Comparison of ENCODE assay signal across 1 cellular context in genomic region chr21:33854604-33855003, GRCh38.
TF ChIP-seq lines count a peak whose summit lies in the region.

No MANE protein-coding gene starts in this region.

TF ChIP-seq in K562, 482 proteins besides CTCF, POLR2A, EP300 and RAD21 (continued from another document and continues in another):
- no peak for TF ChIP-seq GTF3C2 (IDR thresholded peaks at IDR 0.05; ENCODE audit: borderline replicate concordance, extremely low read depth, insufficient read length)
- no peak for TF ChIP-seq SAP30 (IDR thresholded peaks at IDR 0.05; ENCODE audit: borderline replicate concordance, insufficient read depth, low read depth, low read length, poor library complexity, severe bottlenecking)
- no peak for TF ChIP-seq ZNF324 (CRISPR knock-in tag; IDR thresholded peaks at IDR 0.05)
- no peak for TF ChIP-seq POLR3A (IDR thresholded peaks at IDR 0.05; ENCODE audit: borderline replicate concordance, extremely low read depth, insufficient read depth, insufficient read length)
- TF ChIP-seq FOXK1 (CRISPR knock-in tag; IDR thresholded peaks at IDR 0.05; ENCODE audit: borderline replicate concordance), result no peak
- TF ChIP-seq JUND (IDR thresholded peaks at IDR 0.05; ENCODE audit: borderline replicate concordance, low read depth, low read length), result peak; percentile 84
- TF ChIP-seq JUND (tag; IDR thresholded peaks at IDR 0.05; ENCODE audit: borderline replicate concordance, low read depth, low read length), result peak; percentile 83; the same call in 2 of the 3 replicates
- TF ChIP-seq ZNF740 (CRISPR knock-in tag; IDR thresholded peaks at IDR 0.05), result no peak
- TF ChIP-seq ZNF740 (tag; IDR thresholded peaks at IDR 0.05), result no peak
- TF ChIP-seq TAF15 (IDR thresholded peaks at IDR 0.05; ENCODE audit: low read depth, low read length), result no peak
- TF ChIP-seq SPI1 (IDR thresholded peaks at IDR 0.05; ENCODE audit: borderline replicate concordance, low read depth, low read length), result no peak
- TF ChIP-seq CHD7 (IDR thresholded peaks at IDR 0.05; ENCODE audit: low read depth, low read length), result no peak
- TF ChIP-seq RBM17 (IDR thresholded peaks at IDR 0.05; ENCODE audit: borderline replicate concordance, low read depth, low read length), result no peak
- TF ChIP-seq ZNF165 (CRISPR knock-in tag; IDR thresholded peaks at IDR 0.05; ENCODE audit: borderline replicate concordance), result no peak
- TF ChIP-seq STAT6 (CRISPR knock-in tag; IDR thresholded peaks at IDR 0.05), result no peak
- TF ChIP-seq ZBTB43 (CRISPR knock-in tag; IDR thresholded peaks at IDR 0.05), result no peak
- no peak for TF ChIP-seq ZNF778 (CRISPR knock-in tag; IDR thresholded peaks at IDR 0.05)
- no peak for TF ChIP-seq ZNF830 (CRISPR knock-in tag; IDR thresholded peaks at IDR 0.05)
- TF ChIP-seq ZNF282 (CRISPR knock-in tag; IDR thresholded peaks at IDR 0.05), result no peak
- TF ChIP-seq PRDM10 (IDR thresholded peaks at IDR 0.05; ENCODE audit: partially characterized antibody), result no peak
- no peak for TF ChIP-seq ZNF436 (CRISPR knock-in tag; IDR thresholded peaks at IDR 0.05)
- peak; percentile 72 for TF ChIP-seq ATF3 (IDR thresholded peaks at IDR 0.05)
- TF ChIP-seq ATF3 (CRISPR knock-in tag; conservative IDR thresholded peaks at IDR 0.05), result no peak
- TF ChIP-seq MEIS2 (IDR thresholded peaks at IDR 0.05; ENCODE audit: partially characterized antibody), result peak; percentile 5
- no peak for TF ChIP-seq NFE2L1 (tag; IDR thresholded peaks at IDR 0.05; ENCODE audit: borderline replicate concordance, low read depth)
